17 cellular contexts compared by ENCODE assay signal in genomic region chr19:5097331-5097930, GRCh38.
DNase-seq lines count a peak whose midpoint lies in the region; ATAC-seq and TF ChIP-seq lines count a peak whose summit lies in the region.
"Had no signal": no experiment of that assay in that cellular context is flagged by ENCODE, and none has a peak within 500 bp of the region (broad histone marks: within the 10 kb centered on the region; RNA-seq: fewer than 3 reads in every experiment).

No MANE protein-coding gene starts in this region.

- intact Hi-C loops in A673 (cut with micrococcal nuclease; ENCODE audit: unreplicated experiment), result no loop called here
- intact Hi-C loops in body of pancreas (cut with DNase I), result no loop called here
- intact Hi-C loops in activated CD4-positive, alpha-beta T cell treated with anti-CD3 and anti-CD28 coated beads, Interleukin-2, amount 10 ng/mL, durations not matched to agents 24 days and 14 days (cut with micrococcal nuclease), result no loop called here

- POLR2A ChIA-PET in A673 (lab: Charles Lee; ENCODE audit: low non-redundant PET), result interaction anchor here (0.5 kb wide), 1 partner anchor 20 kb away, joined by 3 read pairs; no protein-coding TSS in a partner anchor

- no peak overlapping the region for H2BK120ac ChIP-seq in neuronal stem cell (ENCODE audit: low read depth, low read length)

- H3K27me3 Mint-ChIP-seq in activated CD4-positive, alpha-beta T cell treated with anti-CD3 and anti-CD28 coated beads, Interleukin-2, amount 10 ng/mL, durations not matched to agents 24 days and 14 days, result no peaks in the 10 kb centered on the region
- H3K27me3 Mint-ChIP-seq: CD4-positive, alpha-beta T cell had no signal

- no peak overlapping the region for H3K23ac ChIP-seq in neuronal stem cell (ENCODE audit: low read depth, low read length, poor library complexity)

- peaks cover 9% of the 10 kb centered on the region for H3K9me3 Mint-ChIP-seq in activated CD4-positive, alpha-beta T cell treated with anti-CD3 and anti-CD28 coated beads, Interleukin-2, amount 10 ng/mL, durations not matched to agents 24 days and 14 days

- H3K18ac ChIP-seq in neuronal stem cell (ENCODE audit: low read length), result peak overlapping the region; percentile 72

- peaks cover 63% of the 10 kb centered on the region for H3K36me3 Mint-ChIP-seq in activated CD4-positive, alpha-beta T cell treated with anti-CD3 and anti-CD28 coated beads, Interleukin-2, amount 10 ng/mL, durations not matched to agents 24 days and 14 days (ENCODE audit: low read depth)

- no peak for TF ChIP-seq POLR2A in body of pancreas (IDR thresholded peaks at IDR 0.05)

- no peak overlapping the region for H3K4me3 ChIP-seq in A673 (ENCODE audit: low read depth, low read length, poor library complexity, severe bottlenecking)
- no peak overlapping the region for H3K4me3 ChIP-seq in SK-N-MC
- no peak overlapping the region for H3K4me3 ChIP-seq in body of pancreas
- H3K4me3 ChIP-seq in neuronal stem cell (ENCODE audit: low read length in 2 of 2), result no peak overlapping the region

- no peak overlapping the region for H3K27ac Mint-ChIP-seq in activated CD4-positive, alpha-beta T cell treated with anti-CD3 and anti-CD28 coated beads, Interleukin-2, amount 10 ng/mL, durations not matched to agents 24 days and 14 days
- H3K27ac Mint-ChIP-seq: CD4-positive, alpha-beta T cell had no signal

- CTCF ChIA-PET in A673 (lab: Charles Lee), result interaction anchor here (0.6 to 1.0 kb wide), 2 partner anchors 16 to 49 kb away, joined by 4 read pairs; no protein-coding TSS in a partner anchor

- WGBS in body of pancreas, 2 donors, result 77 to 80% methylated on average over 5 to 15 of the region's 16 CpGs
- WGBS in neuronal stem cell (ENCODE audit: extremely low coverage in 2 of 2, insufficient read length in 2 of 2, insufficient replicate concordance in 1 of 2), 2 donors, result no CpG with 5 or more reads among the region's 16 CpGs

- H3K79me1 ChIP-seq in neuronal stem cell (ENCODE audit: low read depth, low read length), result peaks cover 3% of the 10 kb centered on the region

- no peak overlapping the region for H2AFZ ChIP-seq in neuronal stem cell (ENCODE audit: low read length)

- H3K4me1 ChIP-seq in A673 (ENCODE audit: insufficient read depth, low read length, poor library complexity, severe bottlenecking), result peaks cover 60% of the 10 kb centered on the region
- peaks cover 59% of the 10 kb centered on the region for H3K4me1 ChIP-seq in body of pancreas
- H3K4me1 ChIP-seq in neuronal stem cell (ENCODE audit: control insufficient read depth in 2 of 2, insufficient read depth in 1 of 2, low read depth in 1 of 2, low read length in 2 of 2), result peaks cover 15 to 23% of the 10 kb centered on the region in 2 donors
- H3K4me1 ChIP-seq: Caco-2 had no signal

- H3K4me3 Mint-ChIP-seq in activated CD4-positive, alpha-beta T cell treated with anti-CD3 and anti-CD28 coated beads, Interleukin-2, amount 10 ng/mL, durations not matched to agents 24 days and 14 days, result no peak overlapping the region
- H3K4me3 Mint-ChIP-seq: CD4-positive, alpha-beta T cell had no signal

- ATAC-seq in body of pancreas, result peak; percentile 17
- ATAC-seq: HCT116 had no signal

- H2BK5ac ChIP-seq in neuronal stem cell (ENCODE audit: low read length), result no peak overlapping the region

- H3K14ac ChIP-seq in neuronal stem cell (ENCODE audit: low read length), result no peak overlapping the region

- H3K27me3 ChIP-seq in A673 (replicated peaks; ENCODE audit: insufficient read depth, low read depth, low read length, poor library complexity) (no peaks in the 10 kb centered on the region), body of pancreas (no peaks in the 10 kb centered on the region), neuronal stem cell (ENCODE audit: control insufficient read depth in 3 of 3, insufficient read depth in 3 of 3, low read depth in 1 of 3, low read length in 3 of 3) (no peaks in the 10 kb centered on the region)

- H3K4ac ChIP-seq in neuronal stem cell (ENCODE audit: low read length), result no peak overlapping the region

- no peak overlapping the region for H3K4me2 ChIP-seq in neuronal stem cell (ENCODE audit: insufficient read depth, low read length, poor library complexity, severe bottlenecking)

- no peak overlapping the region for H2BK12ac ChIP-seq in neuronal stem cell (ENCODE audit: low read length)

- H3K9ac ChIP-seq in SK-N-MC (ENCODE audit: insufficient read length) (no peak overlapping the region), neuronal stem cell (ENCODE audit: low read depth, low read length, poor library complexity) (no peak overlapping the region)

- H2AK5ac ChIP-seq in neuronal stem cell (ENCODE audit: low read depth, low read length), result no peak overlapping the region

- H3K36me3 ChIP-seq in A673 (ENCODE audit: insufficient read depth, low read length, poor library complexity, severe bottlenecking) (peaks cover 15% of the 10 kb centered on the region), SK-N-MC (ENCODE audit: insufficient read depth, low read length) (peaks cover 16% of the 10 kb centered on the region), body of pancreas (replicated peaks in 1 of 2; ENCODE audit: insufficient read depth in 1 of 2, low read depth in 2 of 2) (no peaks in the 10 kb centered on the region), neuronal stem cell (replicated peaks in 1 of 2; ENCODE audit: control insufficient read depth in 2 of 2, insufficient read depth in 2 of 2, low read length in 2 of 2) (peaks cover 0 to 34% of the 10 kb centered on the region in 2 donors)

- H4K91ac ChIP-seq in neuronal stem cell (ENCODE audit: low read depth, low read length, poor library complexity), result no peak overlapping the region

- H3K9me3 ChIP-seq in A673 (ENCODE audit: low read depth, low read length, poor library complexity, severe bottlenecking) (peaks cover 21% of the 10 kb centered on the region), SK-N-MC (ENCODE audit: low read depth, low read length) (peaks cover 6% of the 10 kb centered on the region; the same call in 1 of the 2 replicates), body of pancreas (no peaks in the 10 kb centered on the region), neuronal stem cell (replicated peaks in 1 of 2; ENCODE audit: control insufficient read depth in 2 of 2, insufficient read depth in 1 of 2, low read depth in 1 of 2, low read length in 2 of 2) (peaks cover 16 to 34% of the 10 kb centered on the region in 2 donors)

- H3K27ac ChIP-seq in A673 (ENCODE audit: low read depth, low read length, poor library complexity, severe bottlenecking), result peak overlapping the region; percentile 100
- peak overlapping the region; percentile 98 for H3K27ac ChIP-seq in SK-N-MC
- peak overlapping the region; percentile 71 to 88 (median 86) for H3K27ac ChIP-seq in body of pancreas
- no peak overlapping the region for H3K27ac ChIP-seq in neuronal stem cell (replicated peaks; ENCODE audit: low read length)
- H3K27ac ChIP-seq: C4-2B had no signal

- H2BK15ac ChIP-seq in neuronal stem cell (ENCODE audit: low read length), result no peak overlapping the region

- DNase-seq in A673 (ENCODE audit: low spot score) (no peak), SK-N-MC (ENCODE audit: low read depth, low spot score) (no peak), body of pancreas (peak in 3 of 4 donors; percentile 44 to 55 (median 50)), neuronal stem cell (ENCODE audit: low spot score) (no peak), NCI-H2081 (lab: John Stamatoyannopoulos, UW) (no peak), GF-D8 (lab: John Stamatoyannopoulos, UW) (no peak)
- DNase-seq in activated CD4-positive, alpha-beta T cell treated with anti-CD3 and anti-CD28 coated beads, Interleukin-2, amount 10 ng/mL, durations not matched to agents 24 days and 14 days, result no peak
- DNase-seq: ACHN; AML-193; Caco-2; CD4-positive, alpha-beta T cell; GOT3; H7; IMR-90; KBM-7 had no signal

- no peaks in the 10 kb centered on the region for H3K4me1 Mint-ChIP-seq in activated CD4-positive, alpha-beta T cell treated with anti-CD3 and anti-CD28 coated beads, Interleukin-2, amount 10 ng/mL, durations not matched to agents 24 days and 14 days

- H4K8ac ChIP-seq in neuronal stem cell (ENCODE audit: low read depth, low read length), result no peak overlapping the region

- BruUV-seq in A673 (replicated peaks; lab: Mats Ljungman, UMichigan), result no TSS peak

- TF ChIP-seq CTCF in A673 (conservative IDR thresholded peaks at IDR 0.05; ENCODE audit: low read depth, low read length), result no peak
- no peak for TF ChIP-seq CTCF in body of pancreas (IDR thresholded peaks at IDR 0.05)

Comparison
In these comparisons a context has a peak if more than half of its experiments do, and no peak if none do; other contexts are left out.
1. DNase-seq: peak in body of pancreas (3 of 4); none in A673 (single experiment), SK-N-MC (single experiment), neuronal stem cell (single experiment), NCI-H2081 (0 of 2), GF-D8 (single experiment) and activated CD4-positive, alpha-beta T cell treated with anti-CD3 and anti-CD28 coated beads, Interleukin-2, amount 10 ng/mL, durations not matched to agents 24 days and 14 days (single experiment).